ENCODE assay signal across 1 cellular context in genomic region chr10:129402459-129402858, GRCh38.
TF ChIP-seq lines count a peak whose summit lies in the region.

No MANE protein-coding gene starts in this region.

TF ChIP-seq in GM23338, 12 proteins besides CTCF, POLR2A, EP300 and RAD21:
- no peak for TF ChIP-seq STAT1 (IDR thresholded peaks at IDR 0.05; ENCODE audit: unreplicated experiment)
